ENCODE assay signal across 13 cellular contexts in genomic region chr18:76213996-76214395, GRCh38.
"Had no signal": no experiment of that assay in that cellular context is flagged by ENCODE, and none has a peak within 500 bp of the region (broad histone marks: within the 10 kb centered on the region; RNA-seq: fewer than 3 reads in every experiment).

No MANE protein-coding gene starts in this region.

- H3K36me3 ChIP-seq: heart left ventricle, spleen, transverse colon had no signal

- H3K4me1 ChIP-seq: foreskin keratinocyte, psoas muscle, spleen, transverse colon had no signal

- H3K27ac Mint-ChIP-seq: activated CD4-positive, alpha-beta T cell treated with anti-CD3 and anti-CD28 coated beads, Interleukin-2, amount 10 ng/mL, durations not matched to agents 7 days and 5 days; activated naive CD4-positive, alpha-beta T cell treated with anti-CD3 and anti-CD28 coated beads, Interleukin-2, amount 10 ng/mL, durations not matched to agents 7 days and 5 days; activated T-helper 17 cell treated with anti-CD3 and anti-CD28 coated beads, Interleukin-2, amount 50 U/mL, for 72 hours; natural killer cell; stimulated activated memory B cell treated with anti-CD40 and anti-IgM and Interleukin-4, amounts not matched to agents 10 μg/mL and 1 μg/mL and 100 μg/mL, for 72 hours had no signal

- H3K9me3 ChIP-seq: heart left ventricle, psoas muscle, spleen, transverse colon had no signal

- H3K4me1 Mint-ChIP-seq: activated T-helper 17 cell treated with anti-CD3 and anti-CD28 coated beads, Interleukin-2, amount 50 U/mL, for 72 hours; natural killer cell; stimulated activated memory B cell treated with anti-CD40 and anti-IgM and Interleukin-4, amounts not matched to agents 10 μg/mL and 1 μg/mL and 100 μg/mL, for 72 hours had no signal

- H3K4me3 ChIP-seq: heart left ventricle, psoas muscle, spleen, transverse colon had no signal

- H3K36me3 Mint-ChIP-seq: activated naive CD4-positive, alpha-beta T cell treated with anti-CD3 and anti-CD28 coated beads, Interleukin-2, amount 10 ng/mL, durations not matched to agents 7 days and 5 days; natural killer cell; stimulated activated memory B cell treated with anti-CD40 and anti-IgM and Interleukin-4, amounts not matched to agents 10 μg/mL and 1 μg/mL and 100 μg/mL, for 72 hours had no signal

- H3K27ac ChIP-seq: foreskin keratinocyte, heart left ventricle, psoas muscle, spleen, transverse colon had no signal

- H3K9me3 Mint-ChIP-seq: activated CD4-positive, alpha-beta T cell treated with anti-CD3 and anti-CD28 coated beads, Interleukin-2, amount 10 ng/mL, durations not matched to agents 7 days and 5 days; activated naive CD4-positive, alpha-beta T cell treated with anti-CD3 and anti-CD28 coated beads, Interleukin-2, amount 10 ng/mL, durations not matched to agents 7 days and 5 days; activated T-helper 17 cell treated with anti-CD3 and anti-CD28 coated beads, Interleukin-2, amount 50 U/mL, for 72 hours; natural killer cell; stimulated activated memory B cell treated with anti-CD40 and anti-IgM and Interleukin-4, amounts not matched to agents 10 μg/mL and 1 μg/mL and 100 μg/mL, for 72 hours had no signal

- H3K4me3 Mint-ChIP-seq: activated CD4-positive, alpha-beta T cell treated with anti-CD3 and anti-CD28 coated beads, Interleukin-2, amount 10 ng/mL, durations not matched to agents 7 days and 5 days; activated naive CD4-positive, alpha-beta T cell treated with anti-CD3 and anti-CD28 coated beads, Interleukin-2, amount 10 ng/mL, durations not matched to agents 7 days and 5 days; activated T-helper 17 cell treated with anti-CD3 and anti-CD28 coated beads, Interleukin-2, amount 50 U/mL, for 72 hours; natural killer cell; stimulated activated memory B cell treated with anti-CD40 and anti-IgM and Interleukin-4, amounts not matched to agents 10 μg/mL and 1 μg/mL and 100 μg/mL, for 72 hours had no signal

- H3K27me3 ChIP-seq: foreskin keratinocyte, heart left ventricle, transverse colon had no signal

- H3K27me3 Mint-ChIP-seq: activated CD4-positive, alpha-beta T cell treated with anti-CD3 and anti-CD28 coated beads, Interleukin-2, amount 10 ng/mL, durations not matched to agents 7 days and 5 days; stimulated activated memory B cell treated with anti-CD40 and anti-IgM and Interleukin-4, amounts not matched to agents 10 μg/mL and 1 μg/mL and 100 μg/mL, for 72 hours had no signal

- DNase-seq: activated CD4-positive, alpha-beta T cell treated with anti-CD3 and anti-CD28 coated beads, Interleukin-2, amount 10 ng/mL, durations not matched to agents 7 days and 5 days; activated CD4-positive, CD25-positive, alpha-beta regulatory T cell; activated CD8-positive, alpha-beta memory T cell treated with anti-CD3 and anti-CD28 coated beads for 24 hours; activated naive CD4-positive, alpha-beta T cell treated with anti-CD3 and anti-CD28 coated beads, Interleukin-2, amount 10 ng/mL, durations not matched to agents 7 days and 5 days; foreskin keratinocyte; heart left ventricle; natural killer cell; psoas muscle; spleen; stimulated activated CD4-positive, alpha-beta T cell treated with anti-CD3 and anti-CD28 coated beads, Interleukin-1b, Interleukin-23, amount 100 ng/mL, for 48 hours; transverse colon had no signal
